ENCODE assay signal across 29 cellular contexts in genomic region chr9:134211811-134212460, GRCh38. TPM values are rescaled to one million over a fixed set of nuclear protein-coding genes. Genes with fewer than 3 reads are reported as not detected.
DNase-seq lines count a peak whose midpoint lies in the region; ATAC-seq, FAIRE-seq and TF ChIP-seq lines count a peak whose summit lies in the region.
"Had no signal": no experiment of that assay in that cellular context is flagged by ENCODE, and none has a peak within 500 bp of the region (broad histone marks: within the 10 kb centered on the region; RNA-seq: fewer than 3 reads in every experiment).

No MANE protein-coding gene starts in this region.

- no peak for TF ChIP-seq CTCF in liver (IDR thresholded peaks at IDR 0.05; ENCODE audit: low read depth, low read length, missing input control)
- no peak for TF ChIP-seq CTCF in HepG2 (CRISPR knock-in tag; IDR thresholded peaks at IDR 0.05)

- TF ChIP-seq POLR2A in HepG2 (IDR thresholded peaks at IDR 0.05; ENCODE audit: insufficient read depth in 1 of 2, low read depth in 2 of 2, low read length in 2 of 2), result no peak

- H3K4me3 Mint-ChIP-seq in activated T-helper 1 cell treated with anti-CD3 and anti-CD28 coated beads, Interleukin-12 subunit alpha, Interleukin-12 subunit beta, Interleukin-2, Interleukin-4 antibody, amounts not matched to agents 30 ng/mL and 10 ng/mL and 1 ng/mL, durations not matched to agents 14 hours and 24 hours and 36 hours, result no peak overlapping the region
- H3K4me3 Mint-ChIP-seq: activated CD4-positive, alpha-beta memory T cell treated with anti-CD3 and anti-CD28 coated beads, Interleukin-2, amount 10 ng/mL, durations not matched to agents 7 days and 5 days; activated T-helper 17 cell treated with anti-CD3 and anti-CD28 coated beads, Interleukin-2, amount 50 U/mL, for 72 hours; CD14-positive monocyte; central memory CD8-positive, alpha-beta T cell; H9; nephron progenitor cell; stimulated activated naive CD8-positive, alpha-beta T cell treated with anti-CD3 and anti-CD28 coated beads, Interleukin-15, Interleukin-2, amounts not matched to agents 100 ng/mL and 50 ng/mL, for 24 hours; T-cell had no signal

- H3K9me3 Mint-ChIP-seq in activated T-helper 1 cell treated with anti-CD3 and anti-CD28 coated beads, Interleukin-12 subunit alpha, Interleukin-12 subunit beta, Interleukin-2, Interleukin-4 antibody, amounts not matched to agents 30 ng/mL and 10 ng/mL and 1 ng/mL, durations not matched to agents 14 hours and 24 hours and 36 hours, result peaks cover 5% of the 10 kb centered on the region
- H3K9me3 Mint-ChIP-seq: activated T-helper 17 cell treated with anti-CD3 and anti-CD28 coated beads, Interleukin-2, amount 50 U/mL, for 72 hours; H9; stimulated activated naive CD8-positive, alpha-beta T cell treated with anti-CD3 and anti-CD28 coated beads, Interleukin-15, Interleukin-2, amounts not matched to agents 100 ng/mL and 50 ng/mL, for 24 hours had no signal

- H4K20me1 ChIP-seq in HepG2 (ENCODE audit: insufficient read depth, low read length), result no peaks in the 10 kb centered on the region

- in situ Hi-C loops in HepG2 (cut with HindIII; ENCODE audit: extremely low pct_ligation_motif_present, low pct_unique_long_range_greater_than_20kb), result no loop called here

- H3K4me2 ChIP-seq in HepG2 (ENCODE audit: low read depth, low read length), result no peak overlapping the region

- H3K27ac Mint-ChIP-seq in activated T-helper 1 cell treated with anti-CD3 and anti-CD28 coated beads, Interleukin-12 subunit alpha, Interleukin-12 subunit beta, Interleukin-2, Interleukin-4 antibody, amounts not matched to agents 30 ng/mL and 10 ng/mL and 1 ng/mL, durations not matched to agents 14 hours and 24 hours and 36 hours, result no peak overlapping the region
- H3K27ac Mint-ChIP-seq: activated CD4-positive, alpha-beta memory T cell treated with anti-CD3 and anti-CD28 coated beads, Interleukin-2, amount 10 ng/mL, durations not matched to agents 7 days and 5 days; activated T-helper 17 cell treated with anti-CD3 and anti-CD28 coated beads, Interleukin-2, amount 50 U/mL, for 72 hours; H9; nephron progenitor cell; stimulated activated naive CD8-positive, alpha-beta T cell treated with anti-CD3 and anti-CD28 coated beads, Interleukin-15, Interleukin-2, amounts not matched to agents 100 ng/mL and 50 ng/mL, for 24 hours; T-cell had no signal

- H3K9me3 ChIP-seq in liver (ENCODE audit: control insufficient read depth in 4 of 4, low read length in 3 of 4) (no peaks in the 10 kb centered on the region), HepG2 (ENCODE audit: low read length) (no peaks in the 10 kb centered on the region)

- TF ChIP-seq EP300 in HepG2 (IDR thresholded peaks at IDR 0.05; ENCODE audit: low read depth in 2 of 2, low read length in 2 of 2), result no peak
- no peak for TF ChIP-seq EP300 in HepG2 (CRISPR knock-in tag; IDR thresholded peaks at IDR 0.05; ENCODE audit: borderline replicate concordance)

- H3K36me3 ChIP-seq in liver (ENCODE audit: control insufficient read depth in 4 of 4, insufficient read depth in 3 of 4, low read depth in 1 of 4, low read length in 3 of 4) (no peaks in the 10 kb centered on the region), HepG2 (replicated peaks in 1 of 2; ENCODE audit: control insufficient read depth in 1 of 2, insufficient read depth in 2 of 2, low read length in 2 of 2) (no peaks in the 10 kb centered on the region)
- H3K36me3 ChIP-seq: tibial artery had no signal

- no peak overlapping the region for H3K9ac ChIP-seq in liver (ENCODE audit: low read depth in 1 of 2, low read length in 2 of 2)
- no peak overlapping the region for H3K9ac ChIP-seq in HepG2 (ENCODE audit: insufficient read depth, low read depth, low read length)

- TF ChIP-seq RAD21 in liver (IDR thresholded peaks at IDR 0.05), result no peak
- TF ChIP-seq RAD21 in HepG2 (CRISPR knock-in tag; IDR thresholded peaks at IDR 0.05), result no peak

- CTCF ChIA-PET in HepG2 (lab: Yijun Ruan, JAX; ENCODE audit: low intra/inter-chr PET ratio, low total read pairs), result no interaction called here

- ATAC-seq in HepG2, result no peak
- ATAC-seq in GM21717 (IDR thresholded peaks at IDR 0.05; ENCODE audit: unreplicated experiment), result no peak
- ATAC-seq: activated naive CD4-positive, alpha-beta T cell treated with anti-CD3 and anti-CD28 coated beads, Interleukin-2, amount 50 U/mL, for 72 hours; activated T-helper 17 cell treated with anti-CD3 and anti-CD28 coated beads, Interleukin-2, amount 50 U/mL, for 72 hours; T-cell had no signal

- peaks cover 2% of the 10 kb centered on the region for H3K27me3 Mint-ChIP-seq in activated T-helper 1 cell treated with anti-CD3 and anti-CD28 coated beads, Interleukin-12 subunit alpha, Interleukin-12 subunit beta, Interleukin-2, Interleukin-4 antibody, amounts not matched to agents 30 ng/mL and 10 ng/mL and 1 ng/mL, durations not matched to agents 14 hours and 24 hours and 36 hours (ENCODE audit: insufficient read depth)
- H3K27me3 Mint-ChIP-seq: activated CD4-positive, alpha-beta memory T cell treated with anti-CD3 and anti-CD28 coated beads, Interleukin-2, amount 10 ng/mL, durations not matched to agents 7 days and 5 days; activated T-helper 17 cell treated with anti-CD3 and anti-CD28 coated beads, Interleukin-2, amount 50 U/mL, for 72 hours; stimulated activated naive CD8-positive, alpha-beta T cell treated with anti-CD3 and anti-CD28 coated beads, Interleukin-15, Interleukin-2, amounts not matched to agents 100 ng/mL and 50 ng/mL, for 24 hours; T-cell had no signal

- DNase-seq in HepG2 (ENCODE audit: low spot score) (no peak), posterior vena cava (ENCODE audit: low spot score) (peak; percentile 72), Ammon's horn (ENCODE audit: low spot score) (no peak)
- DNase-seq in activated T-helper 1 cell treated with anti-CD3 and anti-CD28 coated beads, Interleukin-12 subunit alpha, Interleukin-12 subunit beta, Interleukin-2, Interleukin-4 antibody, amounts not matched to agents 30 ng/mL and 10 ng/mL and 1 ng/mL, durations not matched to agents 14 hours and 24 hours and 36 hours (ENCODE audit: low spot score), result no peak
- DNase-seq: activated CD4-positive, alpha-beta memory T cell treated with anti-CD3 and anti-CD28 coated beads, Interleukin-2, amount 10 ng/mL, durations not matched to agents 7 days and 5 days; activated CD4-positive, CD25-positive, alpha-beta regulatory T cell treated with anti-CD3 and anti-CD28 coated beads, Interleukin-2, amount 50 U/mL, for 72 hours; activated CD8-positive, alpha-beta memory T cell treated with anti-CD3 and anti-CD28 coated beads, Interleukin-2, amount 50 U/mL, for 48 hours; DND-41; H9; islet precursor cell; mammary epithelial cell; NCI-H1105 treated with DMSO at 0.1 percent for 48 hours; NCI-H2029; NCI-H526 treated with DMSO at 0.1 percent for 48 hours; nephron progenitor cell; T-cell had no signal

- no peak for FAIRE-seq in HepG2 (lab: Jason Lieb, UNC)
- FAIRE-seq: astrocyte, GM18507 had no signal

- intact Hi-C loops in HepG2 (cut with micrococcal nuclease; ENCODE audit: unreplicated experiment), result no loop called here
- intact Hi-C loops in posterior vena cava (cut with DNase I), result no loop called here
- intact Hi-C loops in activated T-helper 1 cell treated with anti-CD3 and anti-CD28 coated beads, Interleukin-12 subunit alpha, Interleukin-12 subunit beta, Interleukin-2, Interleukin-4 antibody, amounts not matched to agents 30 ng/mL and 10 ng/mL and 1 ng/mL, durations not matched to agents 14 hours and 24 hours and 36 hours (cut with micrococcal nuclease), result no loop called here

- no TSS peak for BruUV-seq in HepG2 (replicated peaks; lab: Mats Ljungman, UMichigan)

- POLR2A ChIA-PET in HepG2 (lab: Yijun Ruan, JAX), result no interaction called here

- 83% methylated on average over 6 of the region's 6 CpGs for WGBS in liver
- WGBS in HepG2 (ENCODE audit: low lambda C conversion rate), result 55% methylated on average over 6 of the region's 6 CpGs

- peak overlapping the region; percentile 92 to 99 for H3K27ac ChIP-seq in liver (ENCODE audit: low read depth in 1 of 2, low read length in 2 of 2)
- no peak overlapping the region for H3K27ac ChIP-seq in HepG2 (ENCODE audit: extremely low read length, insufficient read depth, low read length)
- H3K27ac ChIP-seq in cingulate gyrus (ENCODE audit: low read depth, low read length), result peak overlapping the region; percentile 54

- H3K4me3 ChIP-seq in liver (ENCODE audit: low read depth in 1 of 3, low read length in 3 of 3) (no peak overlapping the region), HepG2 (replicated peaks in 1 of 3; ENCODE audit: insufficient read depth in 1 of 3, low read depth in 2 of 3, low read length in 3 of 3) (no peak overlapping the region)
- H3K4me3 ChIP-seq: dorsolateral prefrontal cortex, tibial artery had no signal

- no peaks in the 10 kb centered on the region for H3K36me3 Mint-ChIP-seq in activated T-helper 1 cell treated with anti-CD3 and anti-CD28 coated beads, Interleukin-12 subunit alpha, Interleukin-12 subunit beta, Interleukin-2, Interleukin-4 antibody, amounts not matched to agents 30 ng/mL and 10 ng/mL and 1 ng/mL, durations not matched to agents 14 hours and 24 hours and 36 hours (ENCODE audit: low read depth)
- H3K36me3 Mint-ChIP-seq: T-cell had no signal

- H3K27me3 ChIP-seq in liver (ENCODE audit: control insufficient read depth in 4 of 4, insufficient read depth in 4 of 4, low read length in 3 of 4) (no peaks in the 10 kb centered on the region), HepG2 (ENCODE audit: control insufficient read depth in 1 of 2, insufficient read depth in 2 of 2, low read length in 2 of 2) (peaks cover 3 to 14% of the 10 kb centered on the region in 2 experiments; a peak in 4 of 5 replicates)
- H3K27me3 ChIP-seq: dorsolateral prefrontal cortex had no signal

- H3K4me1 Mint-ChIP-seq in activated T-helper 1 cell treated with anti-CD3 and anti-CD28 coated beads, Interleukin-12 subunit alpha, Interleukin-12 subunit beta, Interleukin-2, Interleukin-4 antibody, amounts not matched to agents 30 ng/mL and 10 ng/mL and 1 ng/mL, durations not matched to agents 14 hours and 24 hours and 36 hours (ENCODE audit: low read depth), result no peaks in the 10 kb centered on the region
- H3K4me1 Mint-ChIP-seq: activated CD4-positive, alpha-beta memory T cell treated with anti-CD3 and anti-CD28 coated beads, Interleukin-2, amount 10 ng/mL, durations not matched to agents 7 days and 5 days; activated T-helper 17 cell treated with anti-CD3 and anti-CD28 coated beads, Interleukin-2, amount 50 U/mL, for 72 hours; central memory CD8-positive, alpha-beta T cell; T-cell had no signal

- H3K4me1 ChIP-seq in liver (ENCODE audit: control insufficient read depth in 4 of 4, insufficient read depth in 4 of 4, low read length in 3 of 4) (peaks cover 30 to 79% (median 57%) of the 10 kb centered on the region in 4 donors), HepG2 (ENCODE audit: insufficient read depth, low read length) (peaks cover 62% of the 10 kb centered on the region)

- no peaks in the 10 kb centered on the region for H3K79me2 ChIP-seq in HepG2 (ENCODE audit: insufficient read depth, low read length)

- H2AFZ ChIP-seq in HepG2 (ENCODE audit: low read length), result no peak overlapping the region

RNA-seq across cellular contexts. Expression of gene RNU6ATAC, which starts 47.6 kb away (rescaled TPM):
- total RNA-seq in liver, result not detected
- not detected for polyA plus RNA-seq in liver
- total RNA-seq in HepG2 (2016; rRNA removed; fragmentation: Illumina TruSeq; extraction: Trizol), result 894 TPM in 1 of 2 replicates, not detected in the other
- 12,614 and 12,724 TPM in 2 replicates for total RNA-seq in HepG2 (2016; cell fraction: cytosol; rRNA removed; fragmentation: Illumina TruSeq; extraction: Trizol; ENCODE audit: low read depth)
- total RNA-seq in HepG2 (2016; cell fraction: insoluble cytoplasmic fraction; rRNA removed; fragmentation: Illumina TruSeq; extraction: Trizol), result 82.4 and 810 TPM in 2 replicates
- total RNA-seq in HepG2 (2016; cell fraction: membrane; rRNA removed; fragmentation: Illumina TruSeq; extraction: Trizol), result 600 and 628 TPM in 2 replicates
- 1,443 and 1,712 TPM in 2 replicates for total RNA-seq in HepG2 (2016; cell fraction: nucleus; rRNA removed; fragmentation: Illumina TruSeq; extraction: Trizol)
- not detected in 2 replicates for polyA plus RNA-seq in HepG2 (2011; rRNA removed)
- polyA plus RNA-seq in HepG2 (2011; cell fraction: cytosol; rRNA removed), result not detected in 2 replicates
- polyA plus RNA-seq in HepG2 (2011; cell fraction: nucleus; rRNA removed), result not detected in 2 replicates
- polyA plus RNA-seq in HepG2 (2012), result not detected in 2 replicates
- 76.0 TPM in 1 of 2 replicates, not detected in the other for polyA plus RNA-seq in HepG2 (2016; cell fraction: cytosol; fragmentation: Illumina TruSeq; extraction: Trizol; ENCODE audit: low read depth)
- not detected in 2 replicates for polyA plus RNA-seq in HepG2 (2016; cell fraction: insoluble cytoplasmic fraction; fragmentation: Illumina TruSeq; extraction: Trizol; ENCODE audit: low read depth)
- not detected in 2 replicates for polyA plus RNA-seq in HepG2 (2016; cell fraction: membrane; fragmentation: Illumina TruSeq; extraction: Trizol; ENCODE audit: low read depth)
- not detected in 2 replicates for polyA plus RNA-seq in HepG2 (2016; cell fraction: nucleus; fragmentation: Illumina TruSeq; extraction: Trizol; ENCODE audit: insufficient read depth, low read depth)
- polyA minus RNA-seq in HepG2 (2011; rRNA and poly(A)+ RNA removed; ENCODE audit: low replicate concordance), result under 0.01 TPM in 2 replicates
- polyA minus RNA-seq in HepG2 (2011; cell fraction: cytosol; rRNA and poly(A)+ RNA removed), result 1,413 and 1,463 TPM in 2 replicates
- under 0.01 TPM in 1 of 2 replicates, not detected in the other for polyA minus RNA-seq in HepG2 (2011; cell fraction: nucleus; rRNA and poly(A)+ RNA removed)
- 100 to 1,000 TPM; 327 to 473 TPM for total RNA-seq in posterior vena cava
- 32.2 and 42.6 TPM in 2 replicates for total RNA-seq in activated T-helper 1 cell treated with anti-CD3 and anti-CD28 coated beads, Interleukin-12 subunit alpha, Interleukin-12 subunit beta, Interleukin-2, Interleukin-4 antibody, amounts not matched to agents 30 ng/mL and 10 ng/mL and 1 ng/mL, durations not matched to agents 14 hours and 24 hours and 36 hours
- total RNA-seq: skeletal muscle tissue had no signal
- polyA plus RNA-seq: CD14-positive monocyte, mammary epithelial cell had no signal

Comparison
In these comparisons a context has a peak if more than half of its experiments do, and no peak if none do; other contexts are left out.
1. RNA of gene RNU6ATAC, which starts 47.6 kb away (total RNA-seq): 82.4 to 12,724 TPM in HepG2, 327 to 473 TPM in posterior vena cava and 32.2 to 42.6 TPM in activated T-helper 1 cell treated with anti-CD3 and anti-CD28 coated beads, Interleukin-12 subunit alpha, Interleukin-12 subunit beta, Interleukin-2, Interleukin-4 antibody, amounts not matched to agents 30 ng/mL and 10 ng/mL and 1 ng/mL, durations not matched to agents 14 hours and 24 hours and 36 hours; not detected in liver; every median in the first group is over 10 times any median in the second.